ENCODE assay signal across 8 cellular contexts in genomic region chr1:226654508-226655124, GRCh38.
DNase-seq lines count a peak whose midpoint lies in the region; ATAC-seq and TF ChIP-seq lines count a peak whose summit lies in the region.

No MANE protein-coding gene starts in this region.

- no peak for TF ChIP-seq CTCF in DND-41 (IDR thresholded peaks at IDR 0.05; ENCODE audit: borderline replicate concordance, extremely low read depth, low read length, poor library complexity, severe bottlenecking)
- no peak for TF ChIP-seq CTCF in Loucy (conservative IDR thresholded peaks at IDR 0.05; ENCODE audit: low read length)
- no peak for TF ChIP-seq CTCF in colonic mucosa (IDR thresholded peaks at IDR 0.05)
- TF ChIP-seq CTCF in gastroesophageal sphincter (IDR thresholded peaks at IDR 0.05): no peak

- no peaks in the 10 kb centered on the region for H3K9me2 ChIP-seq in Loucy (replicated peaks; ENCODE audit: low read depth, low read length)

- peak overlapping the region; percentile 97 for H4K91ac ChIP-seq in neuronal stem cell (ENCODE audit: low read depth, low read length, poor library complexity)

- H3K4me1 ChIP-seq in DND-41 (ENCODE audit: insufficient read depth, low read length): peaks cover 69% of the 10 kb centered on the region
- peaks cover 57% of the 10 kb centered on the region for H3K4me1 ChIP-seq in Loucy (ENCODE audit: insufficient read depth, low read length, poor library complexity, severe bottlenecking)
- peaks cover 16% of the 10 kb centered on the region for H3K4me1 ChIP-seq in colonic mucosa
- H3K4me1 ChIP-seq in neuronal stem cell (ENCODE audit: control insufficient read depth in 2 of 2, insufficient read depth in 1 of 2, low read depth in 1 of 2, low read length in 2 of 2): peaks cover 49 to 59% of the 10 kb centered on the region in 2 donors
- peaks cover 0 to 67% (median 5%) of the 10 kb centered on the region in 3 donors for H3K4me1 ChIP-seq in gastroesophageal sphincter

- H4K20me1 ChIP-seq in DND-41 (ENCODE audit: insufficient read depth, low read length) (peaks cover 21% of the 10 kb centered on the region), Loucy (ENCODE audit: insufficient read depth, low read length, poor library complexity, severe bottlenecking) (no peaks in the 10 kb centered on the region)

- peak overlapping the region; percentile 83 for H4K8ac ChIP-seq in neuronal stem cell (ENCODE audit: low read depth, low read length)

- H3K79me1 ChIP-seq in neuronal stem cell (ENCODE audit: low read depth, low read length): no peaks in the 10 kb centered on the region

- no peak for DNase-seq in DND-41
- no peak for DNase-seq in colonic mucosa
- DNase-seq in neuronal stem cell (ENCODE audit: low spot score): no peak
- DNase-seq in DMS114 treated with DMSO at 0.1 percent for 48 hours (lab: John Stamatoyannopoulos, UW; ENCODE audit: unreplicated experiment): no peak
- no peak for DNase-seq in SIG-M5 (lab: John Stamatoyannopoulos, UW)

- peak overlapping the region; percentile 49 for H3K9ac ChIP-seq in DND-41 (ENCODE audit: low read depth, low read length)
- H3K9ac ChIP-seq in Loucy (ENCODE audit: low read depth, low read length, poor library complexity, severe bottlenecking): peak overlapping the region; percentile 72
- H3K9ac ChIP-seq in colonic mucosa (ENCODE audit: low read depth in 2 of 2, low read length in 2 of 2): peak overlapping the region; percentile 29 to 38
- peak overlapping the region; percentile 83 for H3K9ac ChIP-seq in neuronal stem cell (ENCODE audit: low read depth, low read length, poor library complexity)

- H3F3A ChIP-seq in Loucy (ENCODE audit: low read depth): no peaks in the 10 kb centered on the region

- no peaks in the 10 kb centered on the region for H3K9me3 ChIP-seq in DND-41 (ENCODE audit: insufficient read depth, low read length, severe bottlenecking)
- no peaks in the 10 kb centered on the region for H3K9me3 ChIP-seq in Loucy (ENCODE audit: insufficient read depth, low read depth, low read length)
- no peaks in the 10 kb centered on the region for H3K9me3 ChIP-seq in colonic mucosa
- H3K9me3 ChIP-seq in neuronal stem cell (replicated peaks in 1 of 2; ENCODE audit: control insufficient read depth in 2 of 2, insufficient read depth in 1 of 2, low read depth in 1 of 2, low read length in 2 of 2): no peaks in the 10 kb centered on the region
- no peaks in the 10 kb centered on the region for H3K9me3 ChIP-seq in gastroesophageal sphincter

- peak overlapping the region; percentile 96 for H3K18ac ChIP-seq in neuronal stem cell (ENCODE audit: low read length)

- H2AFZ ChIP-seq in DND-41 (ENCODE audit: low read depth, low read length): peak overlapping the region; percentile 23
- no peak overlapping the region for H2AFZ ChIP-seq in Loucy (ENCODE audit: low read length)
- H2AFZ ChIP-seq in neuronal stem cell (ENCODE audit: low read length): peak overlapping the region; percentile 66

- no peaks in the 10 kb centered on the region for H3K27me3 ChIP-seq in DND-41 (ENCODE audit: insufficient read depth, low read length, poor library complexity)
- no peaks in the 10 kb centered on the region for H3K27me3 ChIP-seq in Loucy (ENCODE audit: insufficient read depth, low read length, poor library complexity, severe bottlenecking)
- H3K27me3 ChIP-seq in colonic mucosa: no peaks in the 10 kb centered on the region
- no peaks in the 10 kb centered on the region for H3K27me3 ChIP-seq in neuronal stem cell (ENCODE audit: control insufficient read depth in 3 of 3, insufficient read depth in 3 of 3, low read depth in 1 of 3, low read length in 3 of 3)
- H3K27me3 ChIP-seq in gastroesophageal sphincter: no peaks in the 10 kb centered on the region

- H2BK120ac ChIP-seq in neuronal stem cell (ENCODE audit: low read depth, low read length): peak overlapping the region; percentile 95

- peak overlapping the region; percentile 8 for H2BK12ac ChIP-seq in neuronal stem cell (ENCODE audit: low read length)

- H3K27ac ChIP-seq in DND-41 (ENCODE audit: low read length) (no peak overlapping the region; the same call in none of the 2 replicates), colonic mucosa (peak overlapping the region; percentile 31), neuronal stem cell (replicated peaks; ENCODE audit: low read length) (peak overlapping the region; percentile 97), gastroesophageal sphincter (peak overlapping the region in 1 of 4 donors; percentile 57)

- H3K14ac ChIP-seq in neuronal stem cell (ENCODE audit: low read length): peak overlapping the region; percentile 87

- TF ChIP-seq POLR2A in gastroesophageal sphincter (IDR thresholded peaks at IDR 0.05): no peak

- peak overlapping the region; percentile 91 for H2AK5ac ChIP-seq in neuronal stem cell (ENCODE audit: low read depth, low read length)

- H3K23ac ChIP-seq in neuronal stem cell (ENCODE audit: low read depth, low read length, poor library complexity): peak overlapping the region; percentile 32

- peak overlapping the region; percentile 98 for H2BK5ac ChIP-seq in neuronal stem cell (ENCODE audit: low read length)

- intact Hi-C loops in colonic mucosa (cut with DNase I): no loop called here

- H2BK15ac ChIP-seq in neuronal stem cell (ENCODE audit: low read length): peak overlapping the region; percentile 93

- 0 out of 2 replicates have a peak, but pooled peaks cover 6% of the 10 kb centered on the region for H3K36me3 ChIP-seq in DND-41 (ENCODE audit: insufficient read depth, low read length)
- H3K36me3 ChIP-seq in Loucy (ENCODE audit: insufficient read depth, low read length): no peaks in the 10 kb centered on the region; the same call in 1 of the 2 replicates
- H3K36me3 ChIP-seq in colonic mucosa: no peaks in the 10 kb centered on the region
- H3K36me3 ChIP-seq in neuronal stem cell (replicated peaks in 1 of 2; ENCODE audit: control insufficient read depth in 2 of 2, insufficient read depth in 2 of 2, low read length in 2 of 2): no peaks in the 10 kb centered on the region
- H3K36me3 ChIP-seq in gastroesophageal sphincter: no peaks in the 10 kb centered on the region

- WGBS in neuronal stem cell (ENCODE audit: extremely low coverage in 2 of 2, insufficient read length in 2 of 2, insufficient replicate concordance in 1 of 2), 2 donors: no CpG with 5 or more reads among the region's 9 CpGs
- WGBS in gastroesophageal sphincter (ENCODE audit: low coverage in 1 of 2), 2 donors: 37% methylated on average over 2 of the region's 9 CpGs; no CpG with 5 or more reads in 1 of the 2 donors

- ATAC-seq in DND-41 (ENCODE audit: insufficient read depth, low read depth) (peak; percentile 15), gastroesophageal sphincter (no peak), HG02885 (IDR thresholded peaks at IDR 0.05; ENCODE audit: poor library complexity, unreplicated experiment) (no peak)

- H3K4me2 ChIP-seq in DND-41 (ENCODE audit: insufficient read depth, low read length) (peak overlapping the region; percentile 68), Loucy (ENCODE audit: low read depth, low read length, poor library complexity, severe bottlenecking) (peak overlapping the region; percentile 77), neuronal stem cell (ENCODE audit: insufficient read depth, low read length, poor library complexity, severe bottlenecking) (no peak overlapping the region)

- TF ChIP-seq EP300 in gastroesophageal sphincter (IDR thresholded peaks at IDR 0.05): no peak

- H3K4me3 ChIP-seq in DND-41 (ENCODE audit: low read depth in 1 of 2, low read length in 2 of 2) (peak overlapping the region in 1 of 2 experiments; percentile 41; a peak in 2 of 4 replicates), Loucy (ENCODE audit: low read length, poor library complexity, severe bottlenecking) (peak overlapping the region; percentile 51), colonic mucosa (no peak overlapping the region), neuronal stem cell (ENCODE audit: low read length in 2 of 2) (no peak overlapping the region), gastroesophageal sphincter (no peak overlapping the region)

- H3K79me2 ChIP-seq in DND-41 (ENCODE audit: insufficient read depth, low read length) (peaks cover 40% of the 10 kb centered on the region), Loucy (ENCODE audit: insufficient read depth, low read length) (no peaks in the 10 kb centered on the region; the same call in none of the 2 replicates)

- peak overlapping the region; percentile 27 for H3K4ac ChIP-seq in neuronal stem cell (ENCODE audit: low read length)
